ENCODE assay signal across 28 cellular contexts in the genomic region with DNA sequence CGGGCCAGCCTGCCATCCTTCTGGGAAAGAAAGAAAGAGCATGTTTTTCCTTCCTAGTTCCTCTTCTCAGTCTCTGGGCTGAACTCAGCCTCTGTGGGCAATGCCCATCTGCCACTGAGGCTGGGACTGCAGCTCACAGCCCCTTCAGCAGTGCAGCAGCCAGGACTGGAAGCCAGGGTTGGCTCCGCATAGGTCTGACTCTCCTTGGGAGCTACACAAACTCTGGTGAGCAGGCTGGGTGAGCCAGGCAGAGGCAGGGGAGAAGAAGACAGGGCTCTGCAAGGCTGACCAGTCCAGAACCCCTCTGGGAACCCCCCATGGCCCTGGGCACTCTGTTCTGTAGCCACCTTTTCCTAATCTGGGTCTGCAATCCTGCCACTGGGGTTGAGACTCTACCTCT. TPM values are rescaled to one million over a fixed set of nuclear protein-coding genes. Genes with fewer than 3 reads are reported as not detected.
"Had no signal": no experiment of that assay in that cellular context is flagged by ENCODE, and none has a peak within 500 bp of the region (broad histone marks: within the 10 kb centered on the region; RNA-seq: fewer than 3 reads in every experiment).

No MANE protein-coding gene starts in this region.

- DNase-seq: dermis blood vessel endothelial cell; effector CD4-positive, alpha-beta T cell; effector memory CD4-positive, alpha-beta T cell; erythroblast; esophagus squamous epithelium; foreskin fibroblast; foreskin melanocyte; gastrocnemius medialis; glutamatergic neuron; head of caudate nucleus; heart right ventricle; hippocampal formation; left colon; left lung; left ventricle myocardium superior; lower lobe of right lung; mesenchymal stem cell; mucosa of descending colon; naive B cell had no signal

- H3K36me3 ChIP-seq: esophagus squamous epithelium, gastrocnemius medialis, heart right ventricle, left lung, lower lobe of right lung had no signal

- H3K27ac ChIP-seq: coronary artery, epithelial cell of prostate, esophagus squamous epithelium, gastrocnemius medialis, heart right ventricle, left lung, lower lobe of right lung had no signal

- H3K27me3 ChIP-seq: dorsolateral prefrontal cortex, gastrocnemius medialis had no signal

- ATAC-seq: esophagus mucosa, gastrocnemius medialis, heart right ventricle, left colon, left lung, left ventricle myocardium superior, lower lobe of right lung, mucosa of descending colon had no signal

- H3K4me3 ChIP-seq: coronary artery, dorsolateral prefrontal cortex, esophagus squamous epithelium, gastrocnemius medialis, heart right ventricle, left lung, lower lobe of right lung, mucosa of descending colon had no signal

- H3K9me3 ChIP-seq: esophagus squamous epithelium, gastrocnemius medialis, heart right ventricle, left lung, lower lobe of right lung, mucosa of descending colon had no signal

RNA-seq across cellular contexts. Expression of a gene that starts 10.8 kb away (rescaled TPM):
- total RNA-seq: dermis blood vessel endothelial cell, dorsolateral prefrontal cortex, esophagus mucosa, esophagus squamous epithelium, glomerular endothelial cell, heart right ventricle, kidney epithelial cell, left lung, left ventricle myocardium superior, lower lobe of right lung, lung microvascular endothelial cell, mesothelial cell of epicardium, myocyte had no signal
